18 cellular contexts compared by ENCODE assay signal in the genomic region with DNA sequence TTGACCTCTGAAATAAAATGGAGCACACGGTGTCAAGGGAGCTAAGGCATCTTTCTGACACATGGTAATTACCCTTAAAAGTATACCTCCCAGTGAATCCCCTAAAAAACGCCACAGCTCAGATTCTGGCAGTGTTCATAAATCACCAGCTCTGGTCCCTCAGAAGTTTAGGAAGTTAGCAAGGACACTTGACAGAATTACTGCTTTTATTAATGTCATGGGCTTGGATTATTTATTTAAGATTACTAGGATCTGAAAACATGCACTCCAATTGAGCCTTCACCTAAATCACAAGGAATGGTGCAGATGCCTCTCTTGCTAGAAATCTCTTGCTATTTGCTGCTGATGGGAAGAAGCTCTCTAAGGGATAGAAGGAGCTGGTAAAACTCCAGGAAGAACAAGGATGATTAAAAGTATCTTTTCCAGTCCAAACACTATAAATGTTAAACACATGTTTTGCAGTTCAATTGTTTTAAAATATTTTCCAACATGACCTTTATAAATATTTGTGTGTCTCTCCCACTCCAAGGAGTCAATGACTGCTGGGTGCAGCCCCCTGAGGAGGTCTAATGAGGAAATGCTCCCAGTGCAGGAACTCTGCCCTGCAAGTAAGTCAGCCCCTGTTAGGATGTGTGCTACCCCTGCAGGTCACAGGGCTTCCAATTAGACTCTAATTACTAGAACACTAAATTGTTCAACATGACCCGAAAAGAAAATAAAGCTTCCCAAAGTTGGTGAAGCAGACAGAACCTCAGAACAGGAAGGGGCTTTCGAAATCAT.
"Had no signal": no experiment of that assay in that cellular context is flagged by ENCODE, and none has a peak within 500 bp of the region (broad histone marks: within the 10 kb centered on the region; RNA-seq: fewer than 3 reads in every experiment).

No MANE protein-coding gene starts in this region.

- H3K27ac Mint-ChIP-seq: activated CD8-positive, alpha-beta T cell treated with anti-CD3 and anti-CD28 coated beads for 36 hours; activated naive CD4-positive, alpha-beta T cell treated with anti-CD3 and anti-CD28 coated beads, Interleukin-2, amount 50 U/mL, for 24 hours; naive thymus-derived CD8-positive, alpha-beta T cell; WTC11 had no signal

- H3K27me3 Mint-ChIP-seq: activated CD8-positive, alpha-beta T cell treated with anti-CD3 and anti-CD28 coated beads for 36 hours; activated naive CD4-positive, alpha-beta T cell treated with anti-CD3 and anti-CD28 coated beads, Interleukin-2, amount 50 U/mL, for 24 hours had no signal

- H3K36me3 Mint-ChIP-seq: activated naive CD4-positive, alpha-beta T cell treated with anti-CD3 and anti-CD28 coated beads, Interleukin-2, amount 50 U/mL, for 24 hours; naive thymus-derived CD8-positive, alpha-beta T cell; WTC11 had no signal

- DNase-seq: activated CD4-positive, alpha-beta T cell treated with anti-CD3 and anti-CD28 coated beads for 48 hours; activated CD8-positive, alpha-beta T cell treated with anti-CD3 and anti-CD28 coated beads for 36 hours; activated effector memory CD4-positive, alpha-beta T cell treated with Interleukin-2 at 50 U/mL for 16 hours; activated T-cell treated with anti-CD3 and anti-CD28 coated beads, Interleukin-2, amount 50 U/mL, for 4 hours; adrenal gland; islet precursor cell; left ventricle myocardium inferior; naive thymus-derived CD8-positive, alpha-beta T cell; right cardiac atrium; small intestine; stimulated activated CD4-positive, alpha-beta T cell treated with anti-CD3 and anti-CD28 coated beads, Interleukin-4, amount 100 ng/mL, for 4 hours; stimulated activated CD8-positive, alpha-beta memory T cell treated with anti-CD3 and anti-CD28 coated beads, Interleukin-4, amount 100 ng/mL, for 48 hours; stimulated activated naive CD4-positive, alpha-beta T cell treated with Interleukin-2 at 50 U/mL for 16 hours; substantia nigra; trophoblast cell had no signal

- H3K9me3 ChIP-seq: adrenal gland, left ventricle myocardium inferior had no signal

- H3K27me3 ChIP-seq: adrenal gland, hepatocyte had no signal

- H3K9me3 Mint-ChIP-seq: activated CD8-positive, alpha-beta T cell treated with anti-CD3 and anti-CD28 coated beads for 36 hours had no signal

- H3K27ac ChIP-seq: adrenal gland, hepatocyte, left ventricle myocardium inferior had no signal

- H3K4me1 Mint-ChIP-seq: activated naive CD4-positive, alpha-beta T cell treated with anti-CD3 and anti-CD28 coated beads, Interleukin-2, amount 50 U/mL, for 24 hours; naive thymus-derived CD8-positive, alpha-beta T cell had no signal

- H3K4me1 ChIP-seq: adrenal gland, left ventricle myocardium inferior had no signal

- H3K4me3 ChIP-seq: adrenal gland, hepatocyte, left ventricle myocardium inferior had no signal

- ATAC-seq: activated CD8-positive, alpha-beta T cell treated with anti-CD3 and anti-CD28 coated beads for 36 hours; activated T-cell treated with anti-CD3 and anti-CD28 coated beads, Interleukin-2, amount 50 U/mL, for 4 hours; naive thymus-derived CD8-positive, alpha-beta T cell; right cardiac atrium; WTC11 had no signal

- H3K36me3 ChIP-seq: adrenal gland, left ventricle myocardium inferior had no signal

- H3K4me3 Mint-ChIP-seq: activated CD8-positive, alpha-beta T cell treated with anti-CD3 and anti-CD28 coated beads for 36 hours; activated naive CD4-positive, alpha-beta T cell treated with anti-CD3 and anti-CD28 coated beads, Interleukin-2, amount 50 U/mL, for 24 hours; activated T-cell treated with anti-CD3 and anti-CD28 coated beads, Interleukin-2, amount 50 U/mL, for 4 hours; naive thymus-derived CD8-positive, alpha-beta T cell; WTC11 had no signal
